In the genomic region with DNA sequence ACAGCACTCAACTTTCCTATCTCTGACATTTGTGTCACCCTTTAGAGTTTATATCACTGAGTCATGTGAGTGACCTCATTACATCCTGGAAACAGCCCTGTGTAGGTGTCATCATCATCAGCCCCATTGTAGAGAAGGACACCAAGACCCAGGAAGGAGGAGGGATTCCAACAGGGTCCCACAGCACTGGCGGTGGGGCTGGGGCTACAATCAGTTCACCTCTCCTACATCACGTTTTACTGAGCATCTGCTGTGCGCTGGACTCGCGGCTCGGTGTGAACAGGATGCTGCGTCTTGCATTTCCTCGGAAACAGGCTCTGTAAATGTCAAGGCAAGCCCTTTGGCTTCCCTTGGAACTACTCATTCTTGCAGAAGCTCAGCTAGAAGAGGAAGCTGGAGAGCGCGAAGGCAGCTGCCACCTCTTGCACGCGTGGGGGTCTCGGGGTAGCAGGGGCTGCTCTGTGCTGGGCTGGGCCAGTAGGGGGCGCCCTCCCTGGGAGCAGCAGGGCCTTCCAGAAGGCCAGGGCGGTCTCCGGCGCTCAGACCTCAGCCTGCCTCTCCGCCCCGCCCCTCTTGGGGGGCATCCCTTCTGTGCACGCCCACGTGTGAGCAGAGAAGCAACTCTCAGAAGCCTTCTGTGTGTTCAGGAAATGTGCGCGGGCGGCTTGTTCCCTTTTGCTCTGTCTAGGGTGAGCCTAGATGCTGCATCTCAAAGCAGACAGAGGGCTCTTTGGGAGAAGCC, we compare ENCODE assay signal across 8 cellular contexts. TPM values are rescaled to one million over a fixed set of nuclear protein-coding genes. Genes with fewer than 3 reads are reported as not detected.
DNase-seq lines count a peak whose midpoint lies in the region; ATAC-seq and TF ChIP-seq lines count a peak whose summit lies in the region.

No MANE protein-coding gene starts in this region.

- DNase-seq in Karpas-422 (peak; percentile 78), fibroblast of lung (ENCODE audit: low read depth in 2 of 2) (peak in 1 of 2 donors; percentile 23), NCI-H82 (lab: John Stamatoyannopoulos, UW) (no peak)
- DNase-seq in activated CD8-positive, alpha-beta memory T cell treated with anti-CD3 and anti-CD28 coated beads for 48 hours (ENCODE audit: low read depth in 2 of 3, low spot score in 2 of 3), result peak; percentile 54 to 62 (median 62)
- DNase-seq in stimulated activated CD4-positive, alpha-beta T cell treated with anti-CD3 and anti-CD28 coated beads, Interleukin-4, amount 100 ng/mL, for 24 hours, result peak; percentile 57

- H4K20me1 ChIP-seq in DOHH2 (ENCODE audit: control insufficient read depth, insufficient read depth, low read depth, low read length) (no peaks in the 10 kb centered on the region), Karpas-422 (ENCODE audit: insufficient read depth, low read depth, low read length) (no peaks in the 10 kb centered on the region), fibroblast of lung (ENCODE audit: control insufficient read depth, extremely low read depth, insufficient read depth, low read length) (no peaks in the 10 kb centered on the region)

- TF ChIP-seq CTCF in DOHH2 (IDR thresholded peaks at IDR 0.05; ENCODE audit: low read depth, low read length, poor library complexity, severe bottlenecking) (peak; percentile 93), fibroblast of lung (conservative IDR thresholded peaks at IDR 0.05 in 1 of 2, IDR thresholded peaks at IDR 0.05 in 1 of 2; ENCODE audit: low read depth in 1 of 2, low read length in 2 of 2) (peak; percentile 18 to 25)

- no peaks in the 10 kb centered on the region for H3K27me3 ChIP-seq in DOHH2 (ENCODE audit: control insufficient read depth, low read length)
- no peaks in the 10 kb centered on the region for H3K27me3 ChIP-seq in Karpas-422 (ENCODE audit: low read length)
- H3K27me3 ChIP-seq in fibroblast of lung (ENCODE audit: control insufficient read depth, insufficient read depth, low read length), result no peaks in the 10 kb centered on the region

- H3K4me3 ChIP-seq in DOHH2 (ENCODE audit: low read length) (no peak overlapping the region), Karpas-422 (ENCODE audit: low read length) (no peak overlapping the region), fibroblast of lung (replicated peaks in 1 of 4; ENCODE audit: control extremely low read depth in 1 of 4, insufficient read depth in 1 of 4, low read depth in 3 of 4, low read length in 4 of 4) (no peak overlapping the region)

- H3K9me3 ChIP-seq in DOHH2 (ENCODE audit: control insufficient read depth, insufficient read depth, low read length), result no peaks in the 10 kb centered on the region
- no peaks in the 10 kb centered on the region for H3K9me3 ChIP-seq in Karpas-422 (ENCODE audit: low read length)
- no peaks in the 10 kb centered on the region for H3K9me3 ChIP-seq in fibroblast of lung (ENCODE audit: control insufficient read depth, insufficient read depth, low read depth, low read length)

- H3K9ac ChIP-seq in Karpas-422 (ENCODE audit: low read length) (no peak overlapping the region), fibroblast of lung (ENCODE audit: insufficient read depth, low read length) (no peak overlapping the region)

- H3K36me3 ChIP-seq in DOHH2 (ENCODE audit: control insufficient read depth, low read length), result no peaks in the 10 kb centered on the region
- no peaks in the 10 kb centered on the region for H3K36me3 ChIP-seq in Karpas-422 (ENCODE audit: insufficient read depth, low read length)
- no peaks in the 10 kb centered on the region for H3K36me3 ChIP-seq in fibroblast of lung (ENCODE audit: control insufficient read depth, insufficient read depth, low read length)

- H3F3A ChIP-seq in DOHH2 (ENCODE audit: control insufficient read depth, insufficient read depth), result no peaks in the 10 kb centered on the region

- ATAC-seq in GM21529 (IDR thresholded peaks at IDR 0.05; ENCODE audit: unreplicated experiment) (peak; percentile 89), HG03097 (IDR thresholded peaks at IDR 0.05; ENCODE audit: low FRiP score, unreplicated experiment) (no peak)

- H3K4me1 ChIP-seq in DOHH2 (ENCODE audit: control insufficient read depth, low read length), result peaks cover 8% of the 10 kb centered on the region; the same call in 1 of the 2 replicates
- peaks cover 6% of the 10 kb centered on the region; the same call in 1 of the 2 replicates for H3K4me1 ChIP-seq in Karpas-422 (ENCODE audit: low read length)
- peaks cover 10% of the 10 kb centered on the region for H3K4me1 ChIP-seq in fibroblast of lung (ENCODE audit: control insufficient read depth, extremely low read depth, insufficient read depth, low read length)

- no peaks in the 10 kb centered on the region for H3K79me2 ChIP-seq in DOHH2 (ENCODE audit: control insufficient read depth, low read length)
- H3K79me2 ChIP-seq in Karpas-422 (ENCODE audit: low read length), result no peaks in the 10 kb centered on the region
- H3K79me2 ChIP-seq in fibroblast of lung (ENCODE audit: control insufficient read depth, insufficient read depth, low read length), result no peaks in the 10 kb centered on the region

- no peaks in the 10 kb centered on the region for H3K9me2 ChIP-seq in DOHH2 (replicated peaks; ENCODE audit: control insufficient read depth, low read length)
- H3K9me2 ChIP-seq in Karpas-422 (replicated peaks; ENCODE audit: insufficient read depth, low read length), result no peaks in the 10 kb centered on the region

- H3K4me2 ChIP-seq in DOHH2 (ENCODE audit: low read length) (no peak overlapping the region), Karpas-422 (ENCODE audit: low read depth, low read length, poor library complexity, severe bottlenecking) (peak overlapping the region; percentile 16), fibroblast of lung (ENCODE audit: extremely low read depth, insufficient read depth, low read length) (no peak overlapping the region)

- H2AFZ ChIP-seq in Karpas-422 (ENCODE audit: low read length) (no peak overlapping the region), fibroblast of lung (ENCODE audit: low read length) (no peak overlapping the region)

- H3K27ac ChIP-seq in DOHH2 (ENCODE audit: low read depth, low read length) (no peak overlapping the region), Karpas-422 (ENCODE audit: low read length) (no peak overlapping the region), fibroblast of lung (ENCODE audit: insufficient read depth, low read length) (no peak overlapping the region)

RNA-seq across cellular contexts. Expression of a gene that starts 29.0 kb away (rescaled TPM):
- 0.18 TPM in 1 of 2 replicates, not detected in the other for total RNA-seq in Karpas-422 (2014; rRNA removed; shearing (Covaris generic); ENCODE audit: low replicate concordance)
- total RNA-seq in fibroblast of lung, result not detected in 2 replicates
- polyA plus RNA-seq in fibroblast of lung, result 0.02 TPM in 1 of 2 replicates, not detected in the other
- not detected in 2 replicates for polyA plus RNA-seq in fibroblast of lung (2012)
- polyA minus RNA-seq in fibroblast of lung (ENCODE audit: low replicate concordance), result not detected in 2 replicates
